In the genomic region with DNA sequence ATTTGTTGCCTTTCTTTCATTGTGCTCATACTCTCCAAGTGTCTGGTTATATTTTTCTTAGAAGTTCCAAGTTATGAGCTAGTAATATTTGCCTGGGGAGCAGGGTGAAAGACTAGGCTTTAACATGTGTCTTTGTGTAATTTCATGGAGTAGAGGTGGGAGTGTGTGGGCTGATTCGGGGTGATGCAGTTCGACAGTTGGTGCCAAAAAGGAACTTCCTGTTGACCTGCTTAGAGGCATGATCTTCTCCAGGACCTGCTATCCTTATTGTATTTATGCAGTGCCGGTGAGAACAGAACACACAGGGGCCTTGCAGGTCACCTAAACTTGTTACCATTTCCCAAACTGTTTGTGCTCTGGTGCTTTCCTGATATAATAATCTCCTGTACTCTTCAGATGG, we compare ENCODE assay signal across 13 cellular contexts. TPM values are rescaled to one million over a fixed set of nuclear protein-coding genes. Genes with fewer than 3 reads are reported as not detected.
DNase-seq lines count a peak whose midpoint lies in the region; ATAC-seq and TF ChIP-seq lines count a peak whose summit lies in the region.
"Had no signal": no experiment of that assay in that cellular context is flagged by ENCODE, and none has a peak within 500 bp of the region (broad histone marks: within the 10 kb centered on the region; RNA-seq: fewer than 3 reads in every experiment).

No MANE protein-coding gene starts in this region.

- H3K36me3 ChIP-seq in right atrium auricular region: peaks cover 30% of the 10 kb centered on the region
- H3K36me3 ChIP-seq in heart left ventricle: peaks cover 0 to 48% (median 21%) of the 10 kb centered on the region in 9 donors

- H3K27ac ChIP-seq in right atrium auricular region (no peak overlapping the region), heart left ventricle (peak overlapping the region in 2 of 12 donors; percentile 30 to 51)
- H3K27ac ChIP-seq: lower lobe of right lung, VCaP had no signal

- WGBS in heart left ventricle, 4 donors: 9 to 21% (median 10%) methylated on average over 3 of the region's 3 CpGs

- no peak for TF ChIP-seq POLR2A in heart left ventricle (IDR thresholded peaks at IDR 0.05)

- H3K36me3 Mint-ChIP-seq in activated CD4-positive, alpha-beta memory T cell treated with anti-CD3 and anti-CD28 coated beads for 36 hours: peaks cover 16% of the 10 kb centered on the region

- DNase-seq in Right ventricle myocardium inferior (ENCODE audit: missing footprints) (no peak), right atrium auricular region (ENCODE audit: low spot score) (no peak), heart left ventricle (no peak), NK-92 (lab: John Stamatoyannopoulos, UW; ENCODE audit: unreplicated experiment) (no peak), SIG-M5 treated with dmso at 0.1 percent for 504 hours (lab: John Stamatoyannopoulos, UW; ENCODE audit: unreplicated experiment) (no peak), DMS79 treated with DMSO at 0.1 percent for 48 hours (lab: John Stamatoyannopoulos, UW) (no peak)
- DNase-seq in activated CD4-positive, alpha-beta memory T cell treated with anti-CD3 and anti-CD28 coated beads for 36 hours: no peak
- DNase-seq: Karpas-422, lower lobe of right lung, NCI-H774, small intestine had no signal

- H3K4me3 ChIP-seq in right atrium auricular region: no peak overlapping the region
- H3K4me3 ChIP-seq in heart left ventricle: no peak overlapping the region
- H3K4me3 ChIP-seq: lower lobe of right lung had no signal

- peak overlapping the region; percentile 36 for H3K27ac Mint-ChIP-seq in activated CD4-positive, alpha-beta memory T cell treated with anti-CD3 and anti-CD28 coated beads for 36 hours

- H3K9me3 Mint-ChIP-seq in activated CD4-positive, alpha-beta memory T cell treated with anti-CD3 and anti-CD28 coated beads for 36 hours: peaks cover 3% of the 10 kb centered on the region

- TF ChIP-seq CTCF in right atrium auricular region (IDR thresholded peaks at IDR 0.05): no peak
- no peak for TF ChIP-seq CTCF in heart left ventricle (IDR thresholded peaks at IDR 0.05)

- H3K27me3 Mint-ChIP-seq in activated CD4-positive, alpha-beta memory T cell treated with anti-CD3 and anti-CD28 coated beads for 36 hours: no peaks in the 10 kb centered on the region

- intact Hi-C loops in Right ventricle myocardium inferior (cut with DNase I) (no loop called here), heart left ventricle (cut with DNase I) (no loop called here)
- intact Hi-C loops in activated CD4-positive, alpha-beta memory T cell treated with anti-CD3 and anti-CD28 coated beads for 36 hours (cut with micrococcal nuclease): loop anchor here (10.0 kb wide), 1 partner anchor 399 kb away; a partner anchor contains a TSS

- CTCF ChIA-PET in activated CD4-positive, alpha-beta memory T cell treated with anti-CD3 and anti-CD28 coated beads for 36 hours (lab: Charles Lee): no interaction called here

- ATAC-seq in Right ventricle myocardium inferior (peak; percentile 44), heart left ventricle (peak; percentile 50 to 67 (median 58)), GM18519 (IDR thresholded peaks at IDR 0.05; ENCODE audit: low FRiP score, unreplicated experiment) (no peak)
- ATAC-seq: lower lobe of right lung had no signal

- POLR2A ChIA-PET in activated CD4-positive, alpha-beta memory T cell treated with anti-CD3 and anti-CD28 coated beads for 36 hours (lab: Charles Lee): no interaction called here

- peaks cover 49% of the 10 kb centered on the region for H3K4me1 Mint-ChIP-seq in activated CD4-positive, alpha-beta memory T cell treated with anti-CD3 and anti-CD28 coated beads for 36 hours (ENCODE audit: low read depth)

- H3K4me3 Mint-ChIP-seq in activated CD4-positive, alpha-beta memory T cell treated with anti-CD3 and anti-CD28 coated beads for 36 hours: no peak overlapping the region

- no peaks in the 10 kb centered on the region for H3K27me3 ChIP-seq in right atrium auricular region
- H3K27me3 ChIP-seq in heart left ventricle: no peaks in the 10 kb centered on the region

- no peaks in the 10 kb centered on the region for H3K9me3 ChIP-seq in right atrium auricular region
- H3K9me3 ChIP-seq in heart left ventricle: no peaks in the 10 kb centered on the region
- H3K9me3 ChIP-seq: lower lobe of right lung had no signal

- peaks cover 0 to 14% of the 10 kb centered on the region in 2 donors for H3K4me1 ChIP-seq in right atrium auricular region
- peaks cover 0 to 40% (median 15%) of the 10 kb centered on the region in 12 donors for H3K4me1 ChIP-seq in heart left ventricle

RNA-seq across cellular contexts. Expression of a gene that starts 21.2 kb away (rescaled TPM):
- total RNA-seq in Right ventricle myocardium inferior (32.8 TPM), right atrium auricular region (10 to 100 TPM; 51.5 to 62.9 TPM), heart left ventricle (10 to 100 TPM; 32.9 to 52.9 (median 43.7) TPM)
- total RNA-seq in activated CD4-positive, alpha-beta memory T cell treated with anti-CD3 and anti-CD28 coated beads for 36 hours: 10 to 100 TPM in 1 of 2 experiments, 1 to 10 TPM in 1; 9.5 to 10.5 TPM
- 10 to 100 TPM; 24.2 to 44.4 TPM for polyA plus RNA-seq in heart left ventricle
